In genomic region chrX:122907375-122907774, GRCh38 we compare ENCODE assay signal across 34 cellular contexts.
"Had no signal": no experiment of that assay in that cellular context is flagged by ENCODE, and none has a peak within 500 bp of the region (broad histone marks: within the 10 kb centered on the region; RNA-seq: fewer than 3 reads in every experiment).

No MANE protein-coding gene starts in this region.

- DNase-seq: Karpas-422, Kasumi-1, MG63, MV-4-11, NCI-H1048, NCI-H1092, NCI-H1092 treated with DMSO at 0.1 percent for 48 hours, NCI-H1105, NCI-H1105 treated with DMSO at 0.1 percent for 48 hours, NCI-H1417, NCI-H1417 treated with DMSO at 0.1 percent for 48 hours, NCI-H1436, NCI-H1436 treated with DMSO at 0.1 percent for 48 hours, NCI-H146, NCI-H1694, NCI-H1694 treated with DMSO at 0.1 percent for 48 hours, NCI-H187, NCI-H187 treated with DMSO at 0.1 percent for 48 hours, NCI-H1930, NCI-H2029, NCI-H2029 treated with DMSO at 0.1 percent for 48 hours, NCI-H2081, NCI-H2081 treated with DMSO at 0.1 percent for 48 hours, NCI-H2107, NCI-H2171, NCI-H2171 treated with DMSO at 0.1 percent for 48 hours, NCI-H2227 treated with DMSO at 0.1 percent for 48 hours, NCI-H226, NCI-H345, NCI-H446, NCI-H446 treated with DMSO at 0.1 percent for 48 hours, NCI-H510A, NCI-H510A treated with DMSO at 0.1 percent for 48 hours had no signal

- H3K9me3 ChIP-seq: MG63 had no signal

- H3K4me3 ChIP-seq: MG63 had no signal

- H3K27me3 ChIP-seq: MG63 had no signal

- H3K27ac ChIP-seq: KMS-11 had no signal

- H3K9ac ChIP-seq: KMS-11 had no signal

- H3K36me3 ChIP-seq: MG63 had no signal

- H3K4me2 ChIP-seq: KMS-11 had no signal
